ENCODE assay signal across 1 cellular context in the genomic region with DNA sequence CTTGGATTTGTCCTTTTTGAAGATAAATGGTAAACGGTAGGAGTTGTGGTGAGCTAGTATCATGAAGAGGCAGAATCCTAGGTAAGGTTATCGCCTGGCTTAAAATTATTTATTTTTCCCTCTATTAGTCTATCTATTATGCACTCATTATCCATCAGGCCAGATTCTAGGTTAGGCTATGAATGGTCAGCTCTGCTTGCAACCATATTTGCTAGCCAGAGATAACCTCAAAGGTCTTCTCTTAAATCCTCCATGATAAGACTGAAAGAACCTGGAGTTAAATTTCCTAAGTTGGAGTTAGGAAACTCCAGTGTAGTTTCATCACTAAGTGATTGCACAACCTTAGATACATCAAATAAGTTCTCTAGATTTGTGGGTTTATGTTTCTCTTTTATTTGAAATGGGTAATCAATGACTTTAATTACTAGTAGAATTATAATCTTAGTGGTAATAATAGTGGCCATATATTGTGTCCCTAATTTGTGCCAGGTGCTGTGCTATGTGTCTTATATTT.
TF ChIP-seq lines count a peak whose summit lies in the region.

No MANE protein-coding gene starts in this region.

TF ChIP-seq in liver, 16 proteins besides CTCF, POLR2A, EP300 and RAD21 (continued from another document):
- TF ChIP-seq SP1 (IDR thresholded peaks at IDR 0.05) (no peak), HNF4G (IDR thresholded peaks at IDR 0.05) (peak; percentile 8), TAF1 (conservative IDR thresholded peaks at IDR 0.05) (no peak), FOXA2 (IDR thresholded peaks at IDR 0.05) (no peak), FOXA1 (IDR thresholded peaks at IDR 0.05) (no peak), HNF4A (conservative IDR thresholded peaks at IDR 0.05) (peak; percentile 19 to 41), RXRA (IDR thresholded peaks at IDR 0.05) (no peak)
- TF ChIP-seq, protein P1, sequence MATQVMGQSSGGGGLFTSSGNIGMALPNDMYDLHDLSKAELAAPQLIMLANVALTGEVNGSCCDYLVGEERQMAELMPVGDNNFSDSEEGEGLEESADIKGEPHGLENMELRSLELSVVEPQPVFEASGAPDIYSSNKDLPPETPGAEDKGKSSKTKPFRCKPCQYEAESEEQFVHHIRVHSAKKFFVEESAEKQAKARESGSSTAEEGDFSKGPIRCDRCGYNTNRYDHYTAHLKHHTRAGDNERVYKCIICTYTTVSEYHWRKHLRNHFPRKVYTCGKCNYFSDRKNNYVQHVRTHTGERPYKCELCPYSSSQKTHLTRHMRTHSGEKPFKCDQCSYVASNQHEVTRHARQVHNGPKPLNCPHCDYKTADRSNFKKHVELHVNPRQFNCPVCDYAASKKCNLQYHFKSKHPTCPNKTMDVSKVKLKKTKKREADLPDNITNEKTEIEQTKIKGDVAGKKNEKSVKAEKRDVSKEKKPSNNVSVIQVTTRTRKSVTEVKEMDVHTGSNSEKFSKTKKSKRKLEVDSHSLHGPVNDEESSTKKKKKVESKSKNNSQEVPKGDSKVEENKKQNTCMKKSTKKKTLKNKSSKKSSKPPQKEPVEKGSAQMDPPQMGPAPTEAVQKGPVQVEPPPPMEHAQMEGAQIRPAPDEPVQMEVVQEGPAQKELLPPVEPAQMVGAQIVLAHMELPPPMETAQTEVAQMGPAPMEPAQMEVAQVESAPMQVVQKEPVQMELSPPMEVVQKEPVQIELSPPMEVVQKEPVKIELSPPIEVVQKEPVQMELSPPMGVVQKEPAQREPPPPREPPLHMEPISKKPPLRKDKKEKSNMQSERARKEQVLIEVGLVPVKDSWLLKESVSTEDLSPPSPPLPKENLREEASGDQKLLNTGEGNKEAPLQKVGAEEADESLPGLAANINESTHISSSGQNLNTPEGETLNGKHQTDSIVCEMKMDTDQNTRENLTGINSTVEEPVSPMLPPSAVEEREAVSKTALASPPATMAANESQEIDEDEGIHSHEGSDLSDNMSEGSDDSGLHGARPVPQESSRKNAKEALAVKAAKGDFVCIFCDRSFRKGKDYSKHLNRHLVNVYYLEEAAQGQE (IDR thresholded peaks at IDR 0.05) = no peak
